In the genomic region with DNA sequence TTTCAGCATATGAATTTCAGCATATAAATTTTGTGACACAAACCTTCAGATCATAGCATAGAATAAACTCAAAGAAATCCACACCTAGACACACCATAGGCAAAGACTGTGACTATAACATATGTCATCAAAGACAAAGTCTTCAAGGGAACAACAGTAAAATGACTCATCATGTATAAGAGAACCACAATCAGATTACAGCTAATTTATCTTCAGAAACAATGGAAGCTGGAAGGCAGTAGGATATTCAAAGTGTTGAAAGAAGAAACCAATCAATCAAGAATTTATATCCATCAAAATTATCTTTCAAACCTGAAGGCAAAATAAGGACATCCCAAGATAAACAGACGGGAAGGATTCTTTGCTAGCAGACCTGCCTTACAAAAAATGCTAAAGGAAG, we compare ENCODE assay signal across 1 cellular context.
TF ChIP-seq lines count a peak whose summit lies in the region.

No MANE protein-coding gene starts in this region.

TF ChIP-seq in HepG2, 621 proteins besides CTCF, POLR2A, EP300 and RAD21:
- TF ChIP-seq, protein P1, sequence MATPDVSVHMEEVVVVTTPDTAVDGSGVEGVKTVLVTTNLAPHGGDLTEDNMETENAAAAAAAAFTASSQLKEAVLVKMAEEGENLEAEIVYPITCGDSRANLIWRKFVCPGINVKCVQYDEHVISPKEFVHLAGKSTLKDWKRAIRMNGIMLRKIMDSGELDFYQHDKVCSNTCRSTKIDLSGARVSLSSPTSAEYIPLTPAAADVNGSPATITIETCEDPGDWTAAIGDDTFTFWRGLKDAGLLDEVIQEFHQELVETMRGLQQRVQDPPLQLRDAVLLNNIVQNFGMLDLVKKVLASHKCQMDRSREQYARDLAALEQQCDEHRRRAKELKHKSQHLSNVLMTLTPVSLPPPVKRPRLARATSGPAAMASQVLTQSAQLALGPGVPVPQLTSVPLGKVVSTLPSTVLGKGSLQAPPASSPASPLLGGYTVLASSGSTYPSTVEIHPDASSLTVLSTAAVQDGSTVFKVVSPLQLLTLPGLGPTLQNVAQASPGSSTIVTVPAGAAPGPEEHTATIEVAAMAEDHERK (CRISPR knock-in tag; IDR thresholded peaks at IDR 0.05; ENCODE audit: low read depth): no peak
- peak; percentile 91 for TF ChIP-seq ZNF317 (CRISPR knock-in tag; IDR thresholded peaks at IDR 0.05)
